Comparison of ENCODE assay signal across 8 cellular contexts in genomic region chr10:99659868-99660366, GRCh38. TPM values are rescaled to one million over a fixed set of nuclear protein-coding genes. Genes with fewer than 3 reads are reported as not detected.
DNase-seq lines count a peak whose midpoint lies in the region; ATAC-seq, FAIRE-seq and TF ChIP-seq lines count a peak whose summit lies in the region.

No MANE protein-coding gene starts in this region.

- H3K4me1 ChIP-seq in astrocyte (ENCODE audit: insufficient read depth, low read length) (peaks cover 29% of the 10 kb centered on the region), thyroid gland (peaks cover 0 to 6% of the 10 kb centered on the region in 2 donors)

- TF ChIP-seq CTCF in astrocyte (IDR thresholded peaks at IDR 0.05; ENCODE audit: insufficient read depth, low read depth, low read length), result no peak
- TF ChIP-seq CTCF in thyroid gland (IDR thresholded peaks at IDR 0.05), result no peak

- no peaks in the 10 kb centered on the region for H3K27me3 ChIP-seq in astrocyte (ENCODE audit: insufficient read depth, low read length)
- H3K27me3 ChIP-seq in thyroid gland, result no peaks in the 10 kb centered on the region

- H3K27ac ChIP-seq in astrocyte (ENCODE audit: low read depth, low read length) (peak overlapping the region; percentile 95), thyroid gland (peak overlapping the region in 1 of 3 donors; percentile 52)

- CTCF ChIA-PET in activated naive CD4-positive, alpha-beta T cell treated with anti-CD3 and anti-CD28 coated beads, Interleukin-2, amount 10 ng/mL, durations not matched to agents 7 days and 5 days (lab: Charles Lee), result no interaction called here

- FAIRE-seq in astrocyte (lab: Jason Lieb, UNC), result no peak

- WGBS in thyroid gland, 2 donors, result 12 to 15% methylated on average over 10 of the region's 10 CpGs

- peak; percentile 20 for DNase-seq in activated naive CD4-positive, alpha-beta T cell treated with anti-CD3 and anti-CD28 coated beads, Interleukin-2, amount 10 ng/mL, durations not matched to agents 7 days and 5 days
- DNase-seq in activated naive CD4-positive, alpha-beta T cell (lab: John Stamatoyannopoulos, UW), result no peak
- no peak for DNase-seq in astrocyte (ENCODE audit: low read depth)
- peak in 1 of 2 donors; percentile 16 for DNase-seq in left colon
- no peak for DNase-seq in thyroid gland
- DNase-seq in activated gamma-delta T cell treated with Interleukin-2 at 50 U/mL for 16 hours, result no peak

- peaks cover 52% of the 10 kb centered on the region for H3K79me2 ChIP-seq in astrocyte (ENCODE audit: insufficient read depth, low read length)

- ATAC-seq in left colon (peak; percentile 11), GM19397 (IDR thresholded peaks at IDR 0.05; ENCODE audit: unreplicated experiment) (no peak), GM18909 (IDR thresholded peaks at IDR 0.05; ENCODE audit: poor library complexity, unreplicated experiment) (no peak)

- intact Hi-C loops in left colon (cut with DNase I, micrococcal nuclease), result no loop called here
- intact Hi-C loops in thyroid gland (cut with DNase I), result no loop called here

- H3K36me3 Mint-ChIP-seq in activated naive CD4-positive, alpha-beta T cell treated with anti-CD3 and anti-CD28 coated beads, Interleukin-2, amount 10 ng/mL, durations not matched to agents 7 days and 5 days, result no peaks in the 10 kb centered on the region
- no peaks in the 10 kb centered on the region for H3K36me3 Mint-ChIP-seq in astrocyte (ENCODE audit: low read depth, unreplicated experiment)

- peaks cover 22% of the 10 kb centered on the region for H3K4me1 Mint-ChIP-seq in activated naive CD4-positive, alpha-beta T cell treated with anti-CD3 and anti-CD28 coated beads, Interleukin-2, amount 10 ng/mL, durations not matched to agents 7 days and 5 days
- peaks cover 10% of the 10 kb centered on the region for H3K4me1 Mint-ChIP-seq in astrocyte (ENCODE audit: low read depth, unreplicated experiment)

- peak overlapping the region; percentile 99 for H3K9ac ChIP-seq in astrocyte (ENCODE audit: low read length)

- H3K27ac Mint-ChIP-seq in activated naive CD4-positive, alpha-beta T cell treated with anti-CD3 and anti-CD28 coated beads, Interleukin-2, amount 10 ng/mL, durations not matched to agents 7 days and 5 days, result no peak overlapping the region
- peak overlapping the region; percentile 79 for H3K27ac Mint-ChIP-seq in astrocyte (ENCODE audit: unreplicated experiment)

- peak overlapping the region; percentile 98 for H3K4me2 ChIP-seq in astrocyte (ENCODE audit: low read length)

- peaks cover 21% of the 10 kb centered on the region for H3K27me3 Mint-ChIP-seq in activated naive CD4-positive, alpha-beta T cell treated with anti-CD3 and anti-CD28 coated beads, Interleukin-2, amount 10 ng/mL, durations not matched to agents 7 days and 5 days
- peaks cover 2% of the 10 kb centered on the region for H3K27me3 Mint-ChIP-seq in astrocyte (ENCODE audit: low read depth, unreplicated experiment)

- H3K9me3 Mint-ChIP-seq in activated naive CD4-positive, alpha-beta T cell treated with anti-CD3 and anti-CD28 coated beads, Interleukin-2, amount 10 ng/mL, durations not matched to agents 7 days and 5 days, result no peaks in the 10 kb centered on the region
- H3K9me3 Mint-ChIP-seq in astrocyte (ENCODE audit: unreplicated experiment), result no peaks in the 10 kb centered on the region

- peaks cover 9% of the 10 kb centered on the region for H3K36me3 ChIP-seq in astrocyte (ENCODE audit: insufficient read depth, low read length)
- H3K36me3 ChIP-seq in thyroid gland, result no peaks in the 10 kb centered on the region

- H3K4me3 Mint-ChIP-seq in activated naive CD4-positive, alpha-beta T cell treated with anti-CD3 and anti-CD28 coated beads, Interleukin-2, amount 10 ng/mL, durations not matched to agents 7 days and 5 days, result peak overlapping the region; percentile 79
- peak overlapping the region; percentile 94 for H3K4me3 Mint-ChIP-seq in astrocyte (ENCODE audit: unreplicated experiment)

- no peaks in the 10 kb centered on the region for H3K9me3 ChIP-seq in astrocyte (ENCODE audit: insufficient read depth, low read depth, low read length)
- no peaks in the 10 kb centered on the region for H3K9me3 ChIP-seq in thyroid gland

- H3K4me3 ChIP-seq in astrocyte (ENCODE audit: insufficient read depth, low read depth, low read length) (peak overlapping the region; percentile 98), thyroid gland (replicated peaks in 1 of 3) (peak overlapping the region; percentile 56 to 91 (median 63))

- TF ChIP-seq POLR2A in thyroid gland (IDR thresholded peaks at IDR 0.05), result no peak

- H4K20me1 ChIP-seq in astrocyte (ENCODE audit: insufficient read depth, low read length), result peaks cover 23% of the 10 kb centered on the region

- peak overlapping the region; percentile 60 for H2AFZ ChIP-seq in astrocyte (ENCODE audit: low read depth, low read length)

RNA-seq across cellular contexts. Expression of gene ENTPD7, which starts 0.6 kb away (rescaled TPM):
- 21.6 and 22.8 TPM in 2 replicates for total RNA-seq in astrocyte
- 10 to 100 TPM; 20.2 to 21.5 TPM for total RNA-seq in left colon
- 10 to 100 TPM in 2 of 4 donors, 1 to 10 TPM in 2; 7.8 to 13.7 (median 10.2) TPM for total RNA-seq in thyroid gland

RNA-seq across cellular contexts. Expression of gene SLC25A28, which starts 39.7 kb away (rescaled TPM):
- total RNA-seq in astrocyte (38.0 and 40.7 TPM in 2 replicates), left colon (10 to 100 TPM; 28.8 to 35.7 TPM), thyroid gland (10 to 100 TPM; 10.1 to 28.2 (median 19.2) TPM)
